In the genomic region with DNA sequence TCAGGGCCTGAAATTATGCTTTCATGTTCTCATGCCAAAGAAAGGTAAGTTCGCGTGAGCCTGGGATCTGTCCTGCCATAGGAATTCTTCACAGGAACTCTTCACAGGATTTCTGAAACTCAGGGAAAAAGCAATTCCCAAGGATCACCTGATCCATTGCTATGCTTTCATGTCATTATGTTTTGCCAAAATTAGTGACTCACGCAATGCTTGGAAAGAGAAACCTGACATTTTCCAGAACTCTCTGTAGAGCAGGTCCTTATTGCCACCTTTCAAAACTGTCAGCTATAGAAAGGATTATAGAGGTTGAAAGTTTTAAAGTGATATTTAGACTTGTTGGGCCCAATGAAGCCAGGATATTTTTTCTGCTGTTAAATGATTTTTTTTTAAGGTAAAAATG, we compare ENCODE assay signal across 1 cellular context.
TF ChIP-seq lines count a peak whose summit lies in the region.

No MANE protein-coding gene starts in this region.

TF ChIP-seq in liver, 16 proteins besides CTCF, POLR2A, EP300 and RAD21 (continued from another document):
- TF ChIP-seq ZBTB33 (IDR thresholded peaks at IDR 0.05) (no peak), REST (IDR thresholded peaks at IDR 0.05) (no peak), GABPA (IDR thresholded peaks at IDR 0.05 in 1 of 2, conservative IDR thresholded peaks at IDR 0.05 in 1 of 2) (no peak), HNF4G (IDR thresholded peaks at IDR 0.05) (no peak), EGR1 (IDR thresholded peaks at IDR 0.05; ENCODE audit: low read depth in 2 of 2) (peak in 1 of 2 donors; percentile 31), MAX (IDR thresholded peaks at IDR 0.05) (no peak), YY1 (IDR thresholded peaks at IDR 0.05) (peak; percentile 49), JUND (IDR thresholded peaks at IDR 0.05) (peak in 1 of 2 donors; percentile 91), RXRA (IDR thresholded peaks at IDR 0.05) (peak in 1 of 2 donors; percentile 31), ATF3 (IDR thresholded peaks at IDR 0.05) (no peak), FOXA1 (IDR thresholded peaks at IDR 0.05) (no peak), TAF1 (conservative IDR thresholded peaks at IDR 0.05) (no peak)
